Comparison of ENCODE assay signal across 33 cellular contexts in genomic region chr4:109378076-109378475, GRCh38.
"Had no signal": no experiment of that assay in that cellular context is flagged by ENCODE, and none has a peak within 500 bp of the region (broad histone marks: within the 10 kb centered on the region; RNA-seq: fewer than 3 reads in every experiment).

No MANE protein-coding gene starts in this region.

- H3K36me3 Mint-ChIP-seq: activated CD4-positive, alpha-beta memory T cell treated with anti-CD3 and anti-CD28 coated beads for 36 hours; activated naive CD4-positive, alpha-beta T cell treated with anti-CD3 and anti-CD28 coated beads, Interleukin-2, amount 10 ng/mL, durations not matched to agents 7 days and 5 days; activated naive CD4-positive, alpha-beta T cell treated with anti-CD3 and anti-CD28 coated beads, Interleukin-2, amount 50 U/mL, for 24 hours; activated naive CD8-positive, alpha-beta T cell treated with anti-CD3 and anti-CD28 coated beads, Interleukin-2, amount 10 ng/mL, durations not matched to agents 7 days and 5 days; brain had no signal

- H3K4me3 ChIP-seq: ascending aorta, cardiac muscle cell had no signal

- H3K9me3 Mint-ChIP-seq: activated B cell treated with CpG ODN at 0.5 μM for 24 hours; activated CD4-positive, alpha-beta memory T cell treated with anti-CD3 and anti-CD28 coated beads for 36 hours; activated CD4-positive, alpha-beta T cell treated with anti-CD3 and anti-CD28 coated beads, Interleukin-2, amount 10 ng/mL, durations not matched to agents 24 days and 14 days; activated CD8-positive, alpha-beta T cell treated with anti-CD3 and anti-CD28 coated beads for 36 hours; activated naive CD4-positive, alpha-beta T cell treated with anti-CD3 and anti-CD28 coated beads, Interleukin-2, amount 10 ng/mL, durations not matched to agents 7 days and 5 days; activated naive CD4-positive, alpha-beta T cell treated with anti-CD3 and anti-CD28 coated beads, Interleukin-2, amount 50 U/mL, for 24 hours; activated naive CD8-positive, alpha-beta T cell treated with anti-CD3 and anti-CD28 coated beads, Interleukin-2, amount 10 ng/mL, durations not matched to agents 7 days and 5 days; activated naive CD8-positive, alpha-beta T cell treated with anti-CD3 and anti-CD28 coated beads, Interleukin-2, amount 50 U/mL, for 24 hours; activated T-cell treated with anti-CD3 and anti-CD28 coated beads, Interleukin-2, amount 50 U/mL, for 24 hours; activated T-helper 2 cell treated with anti-CD3 and anti-CD28 coated beads, Interferon-gamma antibody, Interleukin-2, Interleukin-4, amounts not matched to agents 10 μg/mL and 5 μg/mL and 100 μg/mL, durations not matched to agents 14 hours and 24 hours and 36 hours; brain; central memory CD8-positive, alpha-beta T cell; T-helper 1 cell treated with Interleukin-12 subunit alpha and Interleukin-12 subunit beta and Interleukin-4 antibody, amounts not matched to agents 30 μg/mL and 1 μg/mL, for 36 hours; T-helper 2 cell treated with Interferon-gamma antibody and Interleukin-4, amounts not matched to agents 5 μg/mL and 100 μg/mL, for 36 hours had no signal

- H3K4me3 Mint-ChIP-seq: activated B cell treated with CpG ODN at 0.5 μM for 24 hours; activated CD4-positive, alpha-beta memory T cell treated with anti-CD3 and anti-CD28 coated beads for 36 hours; activated CD4-positive, alpha-beta T cell treated with anti-CD3 and anti-CD28 coated beads, Interleukin-2, amount 10 ng/mL, durations not matched to agents 24 days and 14 days; activated CD8-positive, alpha-beta T cell treated with anti-CD3 and anti-CD28 coated beads for 36 hours; activated naive CD4-positive, alpha-beta T cell treated with anti-CD3 and anti-CD28 coated beads, Interleukin-2, amount 10 ng/mL, durations not matched to agents 7 days and 5 days; activated naive CD4-positive, alpha-beta T cell treated with anti-CD3 and anti-CD28 coated beads, Interleukin-2, amount 50 U/mL, for 24 hours; activated naive CD8-positive, alpha-beta T cell; activated naive CD8-positive, alpha-beta T cell treated with anti-CD3 and anti-CD28 coated beads, Interleukin-2, amount 10 ng/mL, durations not matched to agents 7 days and 5 days; activated naive CD8-positive, alpha-beta T cell treated with anti-CD3 and anti-CD28 coated beads, Interleukin-2, amount 50 U/mL, for 24 hours; activated T-cell treated with anti-CD3 and anti-CD28 coated beads, Interleukin-2, amount 50 U/mL, for 24 hours; brain; central memory CD8-positive, alpha-beta T cell; T-helper 1 cell treated with Interleukin-12 subunit alpha and Interleukin-12 subunit beta and Interleukin-4 antibody, amounts not matched to agents 30 μg/mL and 1 μg/mL, for 36 hours; T-helper 2 cell treated with Interferon-gamma antibody and Interleukin-4, amounts not matched to agents 5 μg/mL and 100 μg/mL, for 36 hours had no signal

- H3K27ac Mint-ChIP-seq: activated B cell treated with CpG ODN at 0.5 μM for 24 hours; activated CD4-positive, alpha-beta memory T cell treated with anti-CD3 and anti-CD28 coated beads for 36 hours; activated CD4-positive, alpha-beta T cell treated with anti-CD3 and anti-CD28 coated beads, Interleukin-2, amount 10 ng/mL, durations not matched to agents 24 days and 14 days; activated CD8-positive, alpha-beta T cell treated with anti-CD3 and anti-CD28 coated beads for 36 hours; activated naive CD4-positive, alpha-beta T cell treated with anti-CD3 and anti-CD28 coated beads, Interleukin-2, amount 10 ng/mL, durations not matched to agents 7 days and 5 days; activated naive CD4-positive, alpha-beta T cell treated with anti-CD3 and anti-CD28 coated beads, Interleukin-2, amount 50 U/mL, for 24 hours; activated naive CD8-positive, alpha-beta T cell; activated naive CD8-positive, alpha-beta T cell treated with anti-CD3 and anti-CD28 coated beads, Interleukin-2, amount 10 ng/mL, durations not matched to agents 7 days and 5 days; activated naive CD8-positive, alpha-beta T cell treated with anti-CD3 and anti-CD28 coated beads, Interleukin-2, amount 50 U/mL, for 24 hours; activated T-cell treated with anti-CD3 and anti-CD28 coated beads, Interleukin-2, amount 50 U/mL, for 24 hours; activated T-helper 2 cell treated with anti-CD3 and anti-CD28 coated beads, Interferon-gamma antibody, Interleukin-2, Interleukin-4, amounts not matched to agents 10 μg/mL and 5 μg/mL and 100 μg/mL, durations not matched to agents 14 hours and 24 hours and 36 hours; brain; T-helper 1 cell treated with Interleukin-12 subunit alpha and Interleukin-12 subunit beta and Interleukin-4 antibody, amounts not matched to agents 30 μg/mL and 1 μg/mL, for 36 hours; T-helper 2 cell treated with Interferon-gamma antibody and Interleukin-4, amounts not matched to agents 5 μg/mL and 100 μg/mL, for 36 hours had no signal

- H3K4me1 ChIP-seq: ascending aorta had no signal

- DNase-seq: activated B cell treated with CpG ODN at 0.5 μM for 24 hours; activated CD4-positive, alpha-beta memory T cell treated with anti-CD3 and anti-CD28 coated beads for 36 hours; activated CD4-positive, alpha-beta T cell treated with anti-CD3 and anti-CD28 coated beads for 4 hours; activated CD4-positive, alpha-beta T cell treated with anti-CD3 and anti-CD28 coated beads, Interleukin-2, amount 50 U/mL, for 1 hour; activated CD4-positive, alpha-beta T cell treated with anti-CD3 and anti-CD28 coated beads, Interleukin-2, amount 50 U/mL, for 4 hours; activated CD4-positive, CD25-positive, alpha-beta regulatory T cell treated with anti-CD3 and anti-CD28 coated beads, Interleukin-2, amount 50 U/mL, for 72 hours; activated CD8-positive, alpha-beta memory T cell treated with anti-CD3 and anti-CD28 coated beads, Interleukin-2, amount 50 U/mL, for 4 hours; activated CD8-positive, alpha-beta T cell treated with anti-CD3 and anti-CD28 coated beads for 36 hours; activated effector memory CD4-positive, alpha-beta T cell treated with Interleukin-2 at 50 U/mL for 16 hours; activated gamma-delta T cell; activated naive CD4-positive, alpha-beta T cell treated with anti-CD3 and anti-CD28 coated beads, Interleukin-2, amount 10 ng/mL, durations not matched to agents 7 days and 5 days; activated naive CD4-positive, alpha-beta T cell treated with Interleukin-2 at 50 U/mL for 16 hours; activated naive CD8-positive, alpha-beta T cell treated with anti-CD3 and anti-CD28 coated beads, Interleukin-2, amount 10 ng/mL, durations not matched to agents 7 days and 5 days; activated naive CD8-positive, alpha-beta T cell treated with anti-CD3 and anti-CD28 coated beads, Interleukin-2, amount 50 U/mL, for 24 hours; activated T-cell treated with anti-CD3 and anti-CD28 coated beads for 4 hours; activated T-cell treated with anti-CD3 and anti-CD28 coated beads, Interleukin-2, amount 50 U/mL, for 24 hours; activated T-cell treated with anti-CD3 and anti-CD28 coated beads, Interleukin-2, amount 50 U/mL, for 48 hours; amygdala; anterior cingulate cortex; cerebellar nuclear complex; T-helper 2 cell; T-helper 9 cell had no signal

- ATAC-seq: activated CD8-positive, alpha-beta T cell treated with anti-CD3 and anti-CD28 coated beads for 36 hours; activated naive CD8-positive, alpha-beta T cell treated with anti-CD3 and anti-CD28 coated beads, Interleukin-2, amount 50 U/mL, for 24 hours had no signal

- H3K27me3 ChIP-seq: ascending aorta, cardiac muscle cell had no signal

- H3K27ac ChIP-seq: ascending aorta, cardiac muscle cell, VCaP had no signal

- H3K36me3 ChIP-seq: ascending aorta, cardiac muscle cell had no signal

- H3K27me3 Mint-ChIP-seq: activated naive CD4-positive, alpha-beta T cell treated with anti-CD3 and anti-CD28 coated beads, Interleukin-2, amount 50 U/mL, for 24 hours; brain had no signal

- H3K4me1 Mint-ChIP-seq: activated B cell treated with CpG ODN at 0.5 μM for 24 hours; activated CD4-positive, alpha-beta T cell treated with anti-CD3 and anti-CD28 coated beads, Interleukin-2, amount 10 ng/mL, durations not matched to agents 24 days and 14 days; activated naive CD4-positive, alpha-beta T cell treated with anti-CD3 and anti-CD28 coated beads, Interleukin-2, amount 10 ng/mL, durations not matched to agents 7 days and 5 days; activated naive CD4-positive, alpha-beta T cell treated with anti-CD3 and anti-CD28 coated beads, Interleukin-2, amount 50 U/mL, for 24 hours; activated naive CD8-positive, alpha-beta T cell treated with anti-CD3 and anti-CD28 coated beads, Interleukin-2, amount 10 ng/mL, durations not matched to agents 7 days and 5 days; activated naive CD8-positive, alpha-beta T cell treated with anti-CD3 and anti-CD28 coated beads, Interleukin-2, amount 50 U/mL, for 24 hours; brain; central memory CD8-positive, alpha-beta T cell had no signal
